Comparison of ENCODE assay signal across 20 cellular contexts in the genomic region with DNA sequence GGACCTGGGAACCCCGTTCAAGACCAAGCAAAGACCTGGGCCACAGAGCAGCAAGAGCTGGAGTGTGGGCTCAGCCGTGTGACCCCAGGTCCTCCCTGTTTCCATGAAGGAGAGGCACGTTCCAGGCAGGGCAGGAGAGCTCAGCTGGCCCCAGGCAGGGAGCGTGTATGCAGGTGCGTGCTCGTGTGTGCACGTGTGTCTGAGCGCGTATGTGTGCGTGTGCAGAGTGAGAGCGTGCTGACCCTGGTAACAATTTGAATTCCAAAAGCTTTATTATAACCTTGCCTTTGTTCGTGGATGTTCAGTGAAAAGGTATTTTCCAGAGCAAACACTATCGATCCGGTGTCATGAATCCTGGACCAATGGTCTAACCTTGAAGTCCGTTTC. TPM values are rescaled to one million over a fixed set of nuclear protein-coding genes. Genes with fewer than 3 reads are reported as not detected.
DNase-seq lines count a peak whose midpoint lies in the region; ATAC-seq and TF ChIP-seq lines count a peak whose summit lies in the region.
"Had no signal": no experiment of that assay in that cellular context is flagged by ENCODE, and none has a peak within 500 bp of the region (broad histone marks: within the 10 kb centered on the region; RNA-seq: fewer than 3 reads in every experiment).

No MANE protein-coding gene starts in this region.

- H3K36me3 ChIP-seq in Caco-2 (ENCODE audit: control insufficient read depth, insufficient read depth, low read length), result no peaks in the 10 kb centered on the region
- H3K36me3 ChIP-seq: BLaER1, HAP-1 had no signal

- H3K27me3 ChIP-seq in Caco-2 (replicated peaks; ENCODE audit: control insufficient read depth, insufficient read depth, low read length), result no peaks in the 10 kb centered on the region

- H3K27me3 Mint-ChIP-seq in Caco-2 (ENCODE audit: insufficient read depth, unreplicated experiment) (no peaks in the 10 kb centered on the region), nephron progenitor cell (ENCODE audit: low read depth, poor library complexity) (peaks cover 13% of the 10 kb centered on the region), progenitor cell of endocrine pancreas (no peaks in the 10 kb centered on the region), HFFc6 (ENCODE audit: insufficient read depth) (peaks cover 16% of the 10 kb centered on the region)
- H3K27me3 Mint-ChIP-seq: CD4-positive, CD25-positive, alpha-beta regulatory T cell had no signal

- H3K4me3 ChIP-seq in Caco-2 (ENCODE audit: low read depth, low read length), result no peak overlapping the region
- H3K4me3 ChIP-seq: BLaER1, GM12878, GM23338, HAP-1 had no signal

- intact Hi-C loops in Right ventricle myocardium inferior (cut with DNase I) (no loop called here), left cardiac atrium (cut with DNase I) (no loop called here), Caco-2 (cut with micrococcal nuclease; ENCODE audit: unreplicated experiment) (no loop called here)

- H3K36me3 Mint-ChIP-seq in Caco-2 (ENCODE audit: insufficient read depth, unreplicated experiment) (peaks cover 7% of the 10 kb centered on the region), nephron progenitor cell (ENCODE audit: low read depth) (peaks cover 3% of the 10 kb centered on the region), progenitor cell of endocrine pancreas (ENCODE audit: insufficient read depth) (peaks cover 2% of the 10 kb centered on the region), HFFc6 (ENCODE audit: low read depth) (no peaks in the 10 kb centered on the region)

- POLR2A ChIA-PET in Caco-2 (lab: Charles Lee), result no interaction called here

- DNase-seq in Right ventricle myocardium inferior (ENCODE audit: missing footprints), result peak; percentile 51
- DNase-seq in left cardiac atrium, result no peak
- DNase-seq in Caco-2, result no peak
- DNase-seq in nephron progenitor cell, result no peak
- DNase-seq in progenitor cell of endocrine pancreas (ENCODE audit: low spot score, unreplicated experiment), result no peak
- DNase-seq in activated CD4-positive, alpha-beta T cell treated with anti-CD3 and anti-CD28 coated beads for 1 hour, result no peak
- DNase-seq in HFFc6, result no peak
- DNase-seq: CD4-positive, CD25-positive, alpha-beta regulatory T cell; CD8-positive, alpha-beta T cell; DMS 273 treated with DMSO at 0.1 percent for 48 hours; DMS79; EL; GDM1 had no signal

- H3K4me1 Mint-ChIP-seq in Caco-2 (ENCODE audit: low read depth, unreplicated experiment), result peaks cover 47% of the 10 kb centered on the region
- H3K4me1 Mint-ChIP-seq in nephron progenitor cell, result peaks cover 42% of the 10 kb centered on the region
- peaks cover 59% of the 10 kb centered on the region for H3K4me1 Mint-ChIP-seq in progenitor cell of endocrine pancreas (ENCODE audit: low read depth)
- H3K4me1 Mint-ChIP-seq in HFFc6 (ENCODE audit: low read depth), result no peaks in the 10 kb centered on the region
- H3K4me1 Mint-ChIP-seq: B cell, GM23338 had no signal

- H3K4me3 Mint-ChIP-seq in Caco-2 (ENCODE audit: unreplicated experiment) (no peak overlapping the region), nephron progenitor cell (no peak overlapping the region), progenitor cell of endocrine pancreas (ENCODE audit: low read depth) (no peak overlapping the region), HFFc6 (no peak overlapping the region)
- H3K4me3 Mint-ChIP-seq: B cell; CD8-positive, alpha-beta T cell; GM23338 had no signal

- TF ChIP-seq CTCF in Caco-2 (IDR thresholded peaks at IDR 0.05; ENCODE audit: insufficient read depth in 1 of 2, low read depth in 1 of 2, low read length in 1 of 2, severe bottlenecking in 1 of 2, unreplicated experiment in 1 of 2) (no peak), nephron progenitor cell (IDR thresholded peaks at IDR 0.05) (no peak), progenitor cell of endocrine pancreas (IDR thresholded peaks at IDR 0.05; ENCODE audit: unreplicated experiment) (no peak), HFFc6 (IDR thresholded peaks at IDR 0.05) (no peak)

- H3K9me3 Mint-ChIP-seq in Caco-2 (ENCODE audit: unreplicated experiment) (no peaks in the 10 kb centered on the region), nephron progenitor cell (peaks cover 9% of the 10 kb centered on the region), progenitor cell of endocrine pancreas (ENCODE audit: low read depth) (peaks cover 3% of the 10 kb centered on the region), HFFc6 (peaks cover 10% of the 10 kb centered on the region; the same call in 1 of the 2 replicates)

- ATAC-seq in Right ventricle myocardium inferior (no peak), left cardiac atrium (no peak), HG02588 (IDR thresholded peaks at IDR 0.05; ENCODE audit: unreplicated experiment) (no peak)
- ATAC-seq: CD8-positive, alpha-beta T cell; GM12878; GM23338 had no signal

- H3K4me1 ChIP-seq in Caco-2, result peaks cover 51% of the 10 kb centered on the region
- H3K4me1 ChIP-seq: HAP-1 had no signal

- no peaks in the 10 kb centered on the region for H3K9me3 ChIP-seq in Caco-2
- H3K9me3 ChIP-seq: HAP-1 had no signal

- peak overlapping the region; percentile 92 for H3K27ac Mint-ChIP-seq in Caco-2 (ENCODE audit: unreplicated experiment)
- H3K27ac Mint-ChIP-seq in nephron progenitor cell, result peak overlapping the region; percentile 83
- H3K27ac Mint-ChIP-seq in progenitor cell of endocrine pancreas, result peak overlapping the region; percentile 68
- H3K27ac Mint-ChIP-seq in HFFc6, result no peak overlapping the region
- H3K27ac Mint-ChIP-seq: B cell; CD8-positive, alpha-beta T cell; GM23338 had no signal

- BruUV-seq in Caco-2 (replicated peaks; lab: Mats Ljungman, UMichigan), result no TSS peak

- CTCF ChIA-PET in Caco-2 (lab: Charles Lee), result no interaction called here

RNA-seq across cellular contexts. Expression of gene FOXL3, which starts 54.6 kb away (rescaled TPM):
- total RNA-seq in Right ventricle myocardium inferior (not detected), left cardiac atrium (not detected), Caco-2 (2022) (not detected in 2 replicates), progenitor cell of endocrine pancreas (not detected in 2 replicates)
- not detected for total RNA-seq in HFFc6 (2021; fragmentation: NEBNext Ultra II Directional; extraction: Animal tissue kit (Norgen Biotek cat#: 25700))
- total RNA-seq: B cell; CD4-positive, CD25-positive, alpha-beta regulatory T cell; CD8-positive, alpha-beta T cell; GM12878; GM23338; H4 had no signal
